ENCODE assay signal across 25 cellular contexts in the genomic region with DNA sequence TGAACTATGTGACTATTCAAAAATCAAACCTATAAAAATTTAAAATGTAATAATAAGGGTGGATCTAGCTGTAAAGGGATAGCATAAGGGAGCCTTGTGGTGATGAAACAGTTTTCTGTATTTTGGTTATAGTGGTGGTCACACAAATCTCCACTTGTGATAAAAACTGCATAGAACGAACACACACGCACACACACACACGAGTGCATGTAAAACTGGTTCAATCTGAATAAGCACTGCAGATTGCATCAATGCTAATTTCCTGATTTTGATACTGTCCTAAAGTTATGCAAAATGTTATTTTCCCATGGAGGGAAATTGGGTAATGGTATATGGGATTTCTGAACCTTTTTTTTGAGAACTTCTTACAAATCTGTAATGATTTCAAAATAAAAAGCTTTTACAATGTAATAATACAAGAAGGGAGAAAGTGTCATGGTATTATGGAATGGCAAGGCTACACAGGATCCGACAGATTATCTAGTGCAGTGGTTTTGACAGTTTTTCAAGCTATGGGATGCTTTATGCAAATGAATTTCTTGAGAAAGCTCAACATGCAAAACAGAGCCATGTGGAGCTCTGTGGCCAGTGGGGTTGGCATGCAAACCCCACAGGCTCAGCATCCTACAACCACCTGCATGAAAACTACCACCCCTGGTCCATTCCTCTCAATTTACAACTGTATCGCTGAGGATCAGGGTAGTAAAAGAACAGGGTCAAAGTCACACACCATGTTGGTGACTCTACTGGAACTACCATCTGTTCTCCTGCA. TPM values are rescaled to one million over a fixed set of nuclear protein-coding genes. Genes with fewer than 3 reads are reported as not detected.
DNase-seq lines count a peak whose midpoint lies in the region; ATAC-seq and TF ChIP-seq lines count a peak whose summit lies in the region.
"Had no signal": no experiment of that assay in that cellular context is flagged by ENCODE, and none has a peak within 500 bp of the region (broad histone marks: within the 10 kb centered on the region; RNA-seq: fewer than 3 reads in every experiment).

No MANE protein-coding gene starts in this region.

- intact Hi-C loops in OCI-LY7 (cut with micrococcal nuclease; ENCODE audit: unreplicated experiment): loop anchor here (5.0 kb wide), 2 partner anchors 63 to 313 kb away; no protein-coding TSS in a partner anchor
- intact Hi-C loops in CD8-positive, alpha-beta T cell (cut with DNase I, micrococcal nuclease): loop anchor here in 1 of 2 experiments (2.0 kb wide), 1 partner anchor 125 kb away; no protein-coding TSS in a partner anchor

- BruUV-seq in OCI-LY7 (replicated peaks; lab: Mats Ljungman, UMichigan): no TSS peak

- H2AFZ ChIP-seq in OCI-LY7 (ENCODE audit: low read length): no peak overlapping the region

- H3K27ac ChIP-seq in cardiac muscle cell (peak overlapping the region; percentile 80), right atrium auricular region (no peak overlapping the region), OCI-LY7 (ENCODE audit: low read depth, low read length, poor library complexity, severe bottlenecking) (no peak overlapping the region)
- H3K27ac ChIP-seq in CD8-positive, alpha-beta T cell (ENCODE audit: low read depth, low read length): no peak overlapping the region
- H3K27ac ChIP-seq: ascending aorta had no signal

- POLR2A ChIA-PET in OCI-LY7 (lab: Charles Lee): interaction anchor here (0.6 to 1.0 kb wide), 3 partner anchors 17 to 154 kb away, joined by 3 read pairs; no protein-coding TSS in a partner anchor
- POLR2A ChIA-PET in CD8-positive, alpha-beta T cell (lab: Charles Lee): interaction anchor here (0.9 kb wide), 1 partner anchor 14 kb away, joined by 3 read pairs; no protein-coding TSS in a partner anchor

- no peaks in the 10 kb centered on the region for H3K9me3 Mint-ChIP-seq in stimulated activated naive B cell treated with anti-CD40 and anti-IgM and Interleukin-4, amounts not matched to agents 10 μg/mL and 1 μg/mL and 100 μg/mL, for 72 hours
- H3K9me3 Mint-ChIP-seq in CD8-positive, alpha-beta T cell: no peaks in the 10 kb centered on the region
- H3K9me3 Mint-ChIP-seq: activated CD4-positive, alpha-beta memory T cell treated with anti-CD3 and anti-CD28 coated beads for 36 hours; HFFc6; type B pancreatic cell had no signal

- H3K36me3 Mint-ChIP-seq in stimulated activated naive B cell treated with anti-CD40 and anti-IgM and Interleukin-4, amounts not matched to agents 10 μg/mL and 1 μg/mL and 100 μg/mL, for 72 hours: peaks cover 54 to 88% of the 10 kb centered on the region in 2 donors
- H3K36me3 Mint-ChIP-seq in CD8-positive, alpha-beta T cell: peaks cover 96% of the 10 kb centered on the region

- H3K4me1 ChIP-seq in cardiac muscle cell (ENCODE audit: low read depth) (peaks cover 10% of the 10 kb centered on the region), right atrium auricular region (peaks cover 0 to 5% of the 10 kb centered on the region in 2 donors), OCI-LY7 (ENCODE audit: insufficient read depth, low read length, poor library complexity, severe bottlenecking) (peaks cover 18% of the 10 kb centered on the region)
- no peaks in the 10 kb centered on the region for H3K4me1 ChIP-seq in CD8-positive, alpha-beta T cell (ENCODE audit: insufficient read depth, low read length)
- H3K4me1 ChIP-seq: ascending aorta had no signal

- CTCF ChIA-PET in OCI-LY7 (lab: Charles Lee; ENCODE audit: unreplicated experiment): interaction anchor here (1.3 kb wide), 1 partner anchor 183 kb away, joined by 5 read pairs; no protein-coding TSS in a partner anchor
- CTCF ChIA-PET in CD8-positive, alpha-beta T cell (lab: Charles Lee): interaction anchor here (0.7 to 11.8 kb wide), 8 partner anchors 9 to 202 kb away, joined by 3 to 272 read pairs (median 3); no protein-coding TSS in a partner anchor

- no peaks in the 10 kb centered on the region for H3K9me2 ChIP-seq in OCI-LY7 (ENCODE audit: insufficient read depth, low read length)

- H3K4me3 ChIP-seq in cardiac muscle cell (no peak overlapping the region), right atrium auricular region (no peak overlapping the region), OCI-LY7 (ENCODE audit: low read depth, low read length, poor library complexity, severe bottlenecking) (no peak overlapping the region)
- H3K4me3 ChIP-seq in CD8-positive, alpha-beta T cell (ENCODE audit: low read depth, low read length): no peak overlapping the region
- H3K4me3 ChIP-seq: ascending aorta had no signal

- peak overlapping the region; percentile 25 to 37 for H3K4me3 Mint-ChIP-seq in stimulated activated naive B cell treated with anti-CD40 and anti-IgM and Interleukin-4, amounts not matched to agents 10 μg/mL and 1 μg/mL and 100 μg/mL, for 72 hours
- no peak overlapping the region for H3K4me3 Mint-ChIP-seq in CD8-positive, alpha-beta T cell
- H3K4me3 Mint-ChIP-seq: activated CD4-positive, alpha-beta memory T cell treated with anti-CD3 and anti-CD28 coated beads for 36 hours; HFFc6; type B pancreatic cell had no signal

- H3K27me3 ChIP-seq in cardiac muscle cell: no peaks in the 10 kb centered on the region
- H3K27me3 ChIP-seq in right atrium auricular region: no peaks in the 10 kb centered on the region
- no peaks in the 10 kb centered on the region for H3K27me3 ChIP-seq in CD8-positive, alpha-beta T cell (ENCODE audit: insufficient read depth, low read length)
- H3K27me3 ChIP-seq: ascending aorta had no signal

- no peaks in the 10 kb centered on the region for H3K27me3 Mint-ChIP-seq in stimulated activated naive B cell treated with anti-CD40 and anti-IgM and Interleukin-4, amounts not matched to agents 10 μg/mL and 1 μg/mL and 100 μg/mL, for 72 hours
- no peaks in the 10 kb centered on the region for H3K27me3 Mint-ChIP-seq in CD8-positive, alpha-beta T cell (ENCODE audit: low read depth)
- H3K27me3 Mint-ChIP-seq: activated CD4-positive, alpha-beta memory T cell treated with anti-CD3 and anti-CD28 coated beads for 36 hours; type B pancreatic cell had no signal

- peaks cover 70% of the 10 kb centered on the region for H3K36me3 ChIP-seq in cardiac muscle cell
- peaks cover 95% of the 10 kb centered on the region for H3K36me3 ChIP-seq in right atrium auricular region
- H3K36me3 ChIP-seq in OCI-LY7 (ENCODE audit: insufficient read depth, low read length): no peaks in the 10 kb centered on the region
- peaks cover 63% of the 10 kb centered on the region for H3K36me3 ChIP-seq in CD8-positive, alpha-beta T cell (ENCODE audit: insufficient read depth, low read length)

- no peaks in the 10 kb centered on the region for H3K79me2 ChIP-seq in OCI-LY7 (ENCODE audit: insufficient read depth, low read depth, low read length)

- peak; percentile 62 for ATAC-seq in GM21619 (IDR thresholded peaks at IDR 0.05; ENCODE audit: unreplicated experiment)
- ATAC-seq in stimulated activated naive B cell treated with anti-CD40 and anti-IgM and Interleukin-4, amounts not matched to agents 10 μg/mL and 1 μg/mL and 100 μg/mL, for 72 hours (replicated peaks): peak; percentile 79 to 91
- no peak for ATAC-seq in CD8-positive, alpha-beta T cell

- H3K9me3 ChIP-seq in cardiac muscle cell (ENCODE audit: low read depth) (no peaks in the 10 kb centered on the region), right atrium auricular region (no peaks in the 10 kb centered on the region), OCI-LY7 (ENCODE audit: low read length) (no peaks in the 10 kb centered on the region)
- H3K9me3 ChIP-seq in CD8-positive, alpha-beta T cell (ENCODE audit: low read length): no peaks in the 10 kb centered on the region
- H3K9me3 ChIP-seq: ascending aorta had no signal

- DNase-seq in cardiac muscle cell (ENCODE audit: low read depth in 1 of 2, low spot score in 1 of 2) (no peak), right atrium auricular region (ENCODE audit: low spot score) (no peak), OCI-LY7 (ENCODE audit: low spot score) (no peak), OCI-M2 (lab: John Stamatoyannopoulos, UW; ENCODE audit: unreplicated experiment) (no peak), putamen (ENCODE audit: low spot score) (no peak)
- no peak for DNase-seq in stimulated activated naive B cell treated with anti-CD40 and anti-IgM and Interleukin-4, amounts not matched to agents 10 μg/mL and 1 μg/mL and 100 μg/mL, for 72 hours
- DNase-seq in CD8-positive, alpha-beta T cell: no peak
- DNase-seq: activated CD4-positive, alpha-beta memory T cell treated with anti-CD3 and anti-CD28 coated beads for 36 hours; activated naive CD4-positive, alpha-beta T cell treated with Interleukin-2 at 50 U/mL for 16 hours; activated T-cell treated with anti-CD3 and anti-CD28 coated beads for 4 hours; C1 segment of cervical spinal cord; cerebellar nuclear complex; foreskin melanocyte; HFFc6; NCI-H187 treated with DMSO at 0.1 percent for 48 hours; NCI-H2227 treated with DMSO at 0.1 percent for 48 hours; NK-92 treated with Interleukin-12 subunit alpha and Interleukin-12 subunit beta, amount 100 ng/mL, for 24 hours; nucleus accumbens; stimulated activated CD4-positive, alpha-beta T cell treated with anti-CD3 and anti-CD28 coated beads, Interleukin-4, amount 100 ng/mL, for 24 hours had no signal

- TF ChIP-seq CTCF in cardiac muscle cell (IDR thresholded peaks at IDR 0.05; ENCODE audit: low read depth, low read length) (no peak), right atrium auricular region (IDR thresholded peaks at IDR 0.05) (no peak), OCI-LY7 (conservative IDR thresholded peaks at IDR 0.05; ENCODE audit: low read length) (no peak)
- TF ChIP-seq CTCF in CD8-positive, alpha-beta T cell (IDR thresholded peaks at IDR 0.05): no peak

- H3K27ac Mint-ChIP-seq in stimulated activated naive B cell treated with anti-CD40 and anti-IgM and Interleukin-4, amounts not matched to agents 10 μg/mL and 1 μg/mL and 100 μg/mL, for 72 hours: peak overlapping the region; percentile 70
- no peak overlapping the region for H3K27ac Mint-ChIP-seq in CD8-positive, alpha-beta T cell
- H3K27ac Mint-ChIP-seq: activated CD4-positive, alpha-beta memory T cell treated with anti-CD3 and anti-CD28 coated beads for 36 hours; HFFc6; type B pancreatic cell had no signal

- H4K20me1 ChIP-seq in OCI-LY7 (ENCODE audit: insufficient read depth, low read length): no peaks in the 10 kb centered on the region

- 0 out of 2 replicates have a peak overlapping the region, but pooled peaks have one; percentile 7 for H3K4me2 ChIP-seq in OCI-LY7 (ENCODE audit: low read length)

- peaks cover 24 to 41% of the 10 kb centered on the region in 2 donors for H3K4me1 Mint-ChIP-seq in stimulated activated naive B cell treated with anti-CD40 and anti-IgM and Interleukin-4, amounts not matched to agents 10 μg/mL and 1 μg/mL and 100 μg/mL, for 72 hours
- H3K4me1 Mint-ChIP-seq in CD8-positive, alpha-beta T cell (ENCODE audit: low read depth): no peaks in the 10 kb centered on the region

RNA-seq across cellular contexts. Expression of gene SLC41A1, which starts 18.9 kb away (rescaled TPM):
- 29.4 and 52.1 TPM in 2 replicates for total RNA-seq in cardiac muscle cell
- 43.5 and 44.5 TPM in 2 replicates for polyA plus RNA-seq in cardiac muscle cell
- total RNA-seq in right atrium auricular region: 100 to 1,000 TPM; 204 to 255 TPM
- total RNA-seq in OCI-LY7 (2014; rRNA removed; shearing (Covaris generic)): 3.1 and 3.2 TPM in 2 replicates
- total RNA-seq in OCI-LY7 (2022): 6.4 and 8.2 TPM in 2 replicates
- 10 to 100 TPM; 36.8 to 41.7 TPM for total RNA-seq in CD8-positive, alpha-beta T cell

RNA-seq across cellular contexts. Expression of gene RAB29, which starts 18.9 kb away (rescaled TPM):
- total RNA-seq in cardiac muscle cell (3.3 and 7.2 TPM in 2 replicates), right atrium auricular region (10 to 100 TPM; 17.7 to 18.6 TPM), OCI-LY7 (2022) (5.8 and 7.8 TPM in 2 replicates)
- polyA plus RNA-seq in cardiac muscle cell: 6.5 and 15.2 TPM in 2 replicates
- 5.0 and 5.9 TPM in 2 replicates for total RNA-seq in OCI-LY7 (2014; rRNA removed; shearing (Covaris generic))
- 10 to 100 TPM; 14.0 to 15.9 TPM for total RNA-seq in CD8-positive, alpha-beta T cell

RNA-seq across cellular contexts. Expression of gene NUCKS1, which starts 44.2 kb away (rescaled TPM):
- total RNA-seq in cardiac muscle cell (100 and 175 TPM in 2 replicates), right atrium auricular region (100 to 1,000 TPM; 109 to 128 TPM), OCI-LY7 (2022) (287 and 301 TPM in 2 replicates)
- 47.0 and 80.9 TPM in 2 replicates for polyA plus RNA-seq in cardiac muscle cell
- 152 and 238 TPM in 2 replicates for total RNA-seq in OCI-LY7 (2014; rRNA removed; shearing (Covaris generic))
- 10 to 100 TPM; 70.5 to 95.3 TPM for total RNA-seq in CD8-positive, alpha-beta T cell

RNA-seq across cellular contexts. Expression of gene PM20D1, which starts 55.8 kb away (rescaled TPM):
- total RNA-seq in cardiac muscle cell: not detected in 2 replicates
- polyA plus RNA-seq in cardiac muscle cell: 0.18 and 0.57 TPM in 2 replicates
- total RNA-seq in right atrium auricular region: 1 to 10 TPM; 1.2 to 1.4 TPM
- total RNA-seq in OCI-LY7 (2014; rRNA removed; shearing (Covaris generic)): not detected in 2 replicates
- total RNA-seq in OCI-LY7 (2022): not detected in 2 replicates
- under 1 TPM; 0.52 to 0.67 TPM for total RNA-seq in CD8-positive, alpha-beta T cell
- total RNA-seq: A172, ascending aorta, epithelial cell of proximal tubule, HFFc6, lung microvascular endothelial cell had no signal
